In the genomic region with DNA sequence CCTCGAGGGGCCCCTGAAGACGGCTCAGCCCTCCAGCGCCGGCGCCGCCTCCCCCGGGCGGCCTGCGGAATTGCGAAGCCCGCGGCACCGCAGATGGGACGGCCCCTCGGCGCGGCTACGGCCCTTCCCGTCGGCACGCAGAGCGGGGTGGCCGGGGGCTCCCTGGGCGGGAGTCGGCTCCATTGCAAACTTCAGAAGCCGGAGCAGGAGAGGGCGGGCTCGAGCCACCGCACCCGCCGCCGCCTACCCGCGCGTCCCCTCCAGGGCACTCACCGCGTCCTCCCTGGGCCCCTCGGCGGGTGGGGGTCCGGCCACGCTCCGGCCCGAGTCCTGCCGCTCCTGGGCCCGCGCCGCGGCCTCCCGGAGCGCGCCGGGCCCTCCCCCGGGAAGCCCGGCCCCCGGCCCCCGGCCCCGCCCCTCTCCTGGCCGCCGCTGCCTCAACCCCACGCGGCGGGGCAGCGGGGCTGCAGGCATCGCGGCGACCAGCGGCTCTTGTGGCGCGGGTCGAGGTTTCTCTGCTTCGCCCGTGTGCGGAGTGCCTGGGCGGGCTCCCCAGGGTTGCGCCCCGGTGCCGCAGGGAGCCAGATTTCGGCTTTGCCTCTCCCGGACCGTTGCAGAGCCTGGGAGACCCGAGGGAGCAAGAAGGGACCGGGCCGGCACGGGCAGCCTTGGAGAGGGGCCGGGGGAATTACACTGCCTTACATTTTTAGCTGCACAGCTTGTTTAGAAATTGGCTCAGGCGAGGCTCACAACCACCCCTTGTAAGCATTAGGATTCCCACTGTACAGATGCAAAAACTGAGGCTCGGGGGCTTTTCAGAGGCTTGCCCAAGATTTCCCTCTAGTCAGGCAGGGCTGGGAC, we compare ENCODE assay signal across 1 cellular context.
TF ChIP-seq lines count a peak whose summit lies in the region.

A gene (minus strand): TSS at position 359 of the 861 bp plus-strand sequence. CDS start 3,707 bp downstream, outside the sequence.

TF ChIP-seq in A549, 52 proteins besides CTCF, POLR2A, EP300 and RAD21 (continued from another document):
- TF ChIP-seq RARB (CRISPR knock-in tag; IDR thresholded peaks at IDR 0.05) (0 out of 2 replicates have a peak, but pooled peaks have one; percentile 32), MAFK (IDR thresholded peaks at IDR 0.05; ENCODE audit: partially characterized antibody) (no peak), ESRRA (IDR thresholded peaks at IDR 0.05; ENCODE audit: borderline replicate concordance, low read length) (no peak), RFX5 (IDR thresholded peaks at IDR 0.05) (no peak), SMC3 (IDR thresholded peaks at IDR 0.05) (peak; percentile 8; the same call in 1 of the 3 replicates), JUNB (IDR thresholded peaks at IDR 0.05) (no peak), CBX2 (IDR thresholded peaks at IDR 0.05; ENCODE audit: borderline replicate concordance, low read depth) (no peak), CEBPB (IDR thresholded peaks at IDR 0.05) (no peak), RNF2 (IDR thresholded peaks at IDR 0.05; ENCODE audit: borderline replicate concordance, low read depth) (no peak), EHF (CRISPR knock-in tag; IDR thresholded peaks at IDR 0.05) (no peak), EHMT2 (IDR thresholded peaks at IDR 0.05; ENCODE audit: low read depth) (no peak), PHF8 (IDR thresholded peaks at IDR 0.05; ENCODE audit: borderline replicate concordance, low read depth) (peak; percentile 32; the same call in 1 of the 2 replicates), KDM5A (IDR thresholded peaks at IDR 0.05) (no peak), ZSCAN20 (CRISPR knock-in tag; IDR thresholded peaks at IDR 0.05) (no peak), GATA3 (IDR thresholded peaks at IDR 0.05; ENCODE audit: borderline replicate concordance) (no peak; the same call in 1 of the 2 replicates), MAZ (IDR thresholded peaks at IDR 0.05; ENCODE audit: borderline replicate concordance, low read depth, low read length) (no peak), CHD4 (IDR thresholded peaks at IDR 0.05; ENCODE audit: borderline replicate concordance) (no peak; the same call in 1 of the 2 replicates), TP53 (CRISPR knock-in tag; IDR thresholded peaks at IDR 0.05) (no peak), ZC3H11A (IDR thresholded peaks at IDR 0.05) (no peak), CBX8 (IDR thresholded peaks at IDR 0.05) (no peak), NFE2L2 (conservative IDR thresholded peaks at IDR 0.05; ENCODE audit: low read length) (no peak), HOXA7 (CRISPR knock-in tag; IDR thresholded peaks at IDR 0.05) (no peak), BHLHE40 (IDR thresholded peaks at IDR 0.05; ENCODE audit: low read depth, low read length) (no peak), ZNF302 (CRISPR knock-in tag; IDR thresholded peaks at IDR 0.05) (no peak), JUN (IDR thresholded peaks at IDR 0.05) (peak in 1 of 2 experiments; percentile 66; a peak in 2 of 5 replicates), ZFP36 (IDR thresholded peaks at IDR 0.05; ENCODE audit: borderline replicate concordance, partially characterized antibody) (no peak), NPAS2 (CRISPR knock-in tag; IDR thresholded peaks at IDR 0.05; ENCODE audit: borderline replicate concordance) (no peak), HOXB13 (CRISPR knock-in tag; IDR thresholded peaks at IDR 0.05; ENCODE audit: low read depth) (no peak), SREBF2 (IDR thresholded peaks at IDR 0.05) (no peak), KDM1A (IDR thresholded peaks at IDR 0.05; ENCODE audit: low read depth) (peak; percentile 91), RCOR1 (IDR thresholded peaks at IDR 0.05; ENCODE audit: low read depth, low read length) (no peak), FOSB (CRISPR knock-in tag; IDR thresholded peaks at IDR 0.05) (no peak), HOXB5 (CRISPR knock-in tag; IDR thresholded peaks at IDR 0.05) (no peak), CHD2 (IDR thresholded peaks at IDR 0.05; ENCODE audit: low read length, partially characterized antibody) (no peak), HDAC2 (IDR thresholded peaks at IDR 0.05) (peak; percentile 80; the same call in 1 of the 2 replicates), HEYL (CRISPR knock-in tag; IDR thresholded peaks at IDR 0.05) (no peak)
- TF ChIP-seq, protein P1, sequence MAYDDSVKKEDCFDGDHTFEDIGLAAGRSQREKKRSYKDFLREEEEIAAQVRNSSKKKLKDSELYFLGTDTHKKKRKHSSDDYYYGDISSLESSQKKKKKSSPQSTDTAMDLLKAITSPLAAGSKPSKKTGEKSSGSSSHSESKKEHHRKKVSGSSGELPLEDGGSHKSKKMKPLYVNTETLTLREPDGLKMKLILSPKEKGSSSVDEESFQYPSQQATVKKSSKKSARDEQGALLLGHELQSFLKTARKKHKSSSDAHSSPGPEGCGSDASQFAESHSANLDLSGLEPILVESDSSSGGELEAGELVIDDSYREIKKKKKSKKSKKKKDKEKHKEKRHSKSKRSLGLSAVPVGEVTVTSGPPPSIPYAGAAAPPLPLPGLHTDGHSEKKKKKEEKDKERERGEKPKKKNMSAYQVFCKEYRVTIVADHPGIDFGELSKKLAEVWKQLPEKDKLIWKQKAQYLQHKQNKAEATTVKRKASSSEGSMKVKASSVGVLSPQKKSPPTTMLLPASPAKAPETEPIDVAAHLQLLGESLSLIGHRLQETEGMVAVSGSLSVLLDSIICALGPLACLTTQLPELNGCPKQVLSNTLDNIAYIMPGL (CRISPR knock-in tag; IDR thresholded peaks at IDR 0.05; ENCODE audit: borderline replicate concordance) = no peak
- TF ChIP-seq, protein P2, sequence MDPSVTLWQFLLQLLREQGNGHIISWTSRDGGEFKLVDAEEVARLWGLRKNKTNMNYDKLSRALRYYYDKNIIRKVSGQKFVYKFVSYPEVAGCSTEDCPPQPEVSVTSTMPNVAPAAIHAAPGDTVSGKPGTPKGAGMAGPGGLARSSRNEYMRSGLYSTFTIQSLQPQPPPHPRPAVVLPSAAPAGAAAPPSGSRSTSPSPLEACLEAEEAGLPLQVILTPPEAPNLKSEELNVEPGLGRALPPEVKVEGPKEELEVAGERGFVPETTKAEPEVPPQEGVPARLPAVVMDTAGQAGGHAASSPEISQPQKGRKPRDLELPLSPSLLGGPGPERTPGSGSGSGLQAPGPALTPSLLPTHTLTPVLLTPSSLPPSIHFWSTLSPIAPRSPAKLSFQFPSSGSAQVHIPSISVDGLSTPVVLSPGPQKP (IDR thresholded peaks at IDR 0.05; ENCODE audit: low read depth, low read length) = no peak
- TF ChIP-seq, protein P3, sequence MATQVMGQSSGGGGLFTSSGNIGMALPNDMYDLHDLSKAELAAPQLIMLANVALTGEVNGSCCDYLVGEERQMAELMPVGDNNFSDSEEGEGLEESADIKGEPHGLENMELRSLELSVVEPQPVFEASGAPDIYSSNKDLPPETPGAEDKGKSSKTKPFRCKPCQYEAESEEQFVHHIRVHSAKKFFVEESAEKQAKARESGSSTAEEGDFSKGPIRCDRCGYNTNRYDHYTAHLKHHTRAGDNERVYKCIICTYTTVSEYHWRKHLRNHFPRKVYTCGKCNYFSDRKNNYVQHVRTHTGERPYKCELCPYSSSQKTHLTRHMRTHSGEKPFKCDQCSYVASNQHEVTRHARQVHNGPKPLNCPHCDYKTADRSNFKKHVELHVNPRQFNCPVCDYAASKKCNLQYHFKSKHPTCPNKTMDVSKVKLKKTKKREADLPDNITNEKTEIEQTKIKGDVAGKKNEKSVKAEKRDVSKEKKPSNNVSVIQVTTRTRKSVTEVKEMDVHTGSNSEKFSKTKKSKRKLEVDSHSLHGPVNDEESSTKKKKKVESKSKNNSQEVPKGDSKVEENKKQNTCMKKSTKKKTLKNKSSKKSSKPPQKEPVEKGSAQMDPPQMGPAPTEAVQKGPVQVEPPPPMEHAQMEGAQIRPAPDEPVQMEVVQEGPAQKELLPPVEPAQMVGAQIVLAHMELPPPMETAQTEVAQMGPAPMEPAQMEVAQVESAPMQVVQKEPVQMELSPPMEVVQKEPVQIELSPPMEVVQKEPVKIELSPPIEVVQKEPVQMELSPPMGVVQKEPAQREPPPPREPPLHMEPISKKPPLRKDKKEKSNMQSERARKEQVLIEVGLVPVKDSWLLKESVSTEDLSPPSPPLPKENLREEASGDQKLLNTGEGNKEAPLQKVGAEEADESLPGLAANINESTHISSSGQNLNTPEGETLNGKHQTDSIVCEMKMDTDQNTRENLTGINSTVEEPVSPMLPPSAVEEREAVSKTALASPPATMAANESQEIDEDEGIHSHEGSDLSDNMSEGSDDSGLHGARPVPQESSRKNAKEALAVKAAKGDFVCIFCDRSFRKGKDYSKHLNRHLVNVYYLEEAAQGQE (IDR thresholded peaks at IDR 0.05) = no peak
- TF ChIP-seq, protein P4, sequence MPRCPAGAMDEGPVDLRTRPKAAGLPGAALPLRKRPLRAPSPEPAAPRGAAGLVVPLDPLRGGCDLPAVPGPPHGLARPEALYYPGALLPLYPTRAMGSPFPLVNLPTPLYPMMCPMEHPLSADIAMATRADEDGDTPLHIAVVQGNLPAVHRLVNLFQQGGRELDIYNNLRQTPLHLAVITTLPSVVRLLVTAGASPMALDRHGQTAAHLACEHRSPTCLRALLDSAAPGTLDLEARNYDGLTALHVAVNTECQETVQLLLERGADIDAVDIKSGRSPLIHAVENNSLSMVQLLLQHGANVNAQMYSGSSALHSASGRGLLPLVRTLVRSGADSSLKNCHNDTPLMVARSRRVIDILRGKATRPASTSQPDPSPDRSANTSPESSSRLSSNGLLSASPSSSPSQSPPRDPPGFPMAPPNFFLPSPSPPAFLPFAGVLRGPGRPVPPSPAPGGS (IDR thresholded peaks at IDR 0.05) = peak; percentile 70; the same call in 2 of the 3 replicates
- TF ChIP-seq, protein P5, sequence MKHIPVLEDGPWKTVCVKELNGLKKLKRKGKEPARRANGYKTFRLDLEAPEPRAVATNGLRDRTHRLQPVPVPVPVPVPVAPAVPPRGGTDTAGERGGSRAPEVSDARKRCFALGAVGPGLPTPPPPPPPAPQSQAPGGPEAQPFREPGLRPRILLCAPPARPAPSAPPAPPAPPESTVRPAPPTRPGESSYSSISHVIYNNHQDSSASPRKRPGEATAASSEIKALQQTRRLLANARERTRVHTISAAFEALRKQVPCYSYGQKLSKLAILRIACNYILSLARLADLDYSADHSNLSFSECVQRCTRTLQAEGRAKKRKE (CRISPR knock-in tag; IDR thresholded peaks at IDR 0.05; ENCODE audit: low read depth) = no peak
- TF ChIP-seq, protein P6, sequence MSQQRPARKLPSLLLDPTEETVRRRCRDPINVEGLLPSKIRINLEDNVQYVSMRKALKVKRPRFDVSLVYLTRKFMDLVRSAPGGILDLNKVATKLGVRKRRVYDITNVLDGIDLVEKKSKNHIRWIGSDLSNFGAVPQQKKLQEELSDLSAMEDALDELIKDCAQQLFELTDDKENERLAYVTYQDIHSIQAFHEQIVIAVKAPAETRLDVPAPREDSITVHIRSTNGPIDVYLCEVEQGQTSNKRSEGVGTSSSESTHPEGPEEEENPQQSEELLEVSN (IDR thresholded peaks at IDR 0.05; ENCODE audit: borderline replicate concordance, low read depth) = peak; percentile 18; the same call in 1 of the 2 replicates
- TF ChIP-seq, protein P7, sequence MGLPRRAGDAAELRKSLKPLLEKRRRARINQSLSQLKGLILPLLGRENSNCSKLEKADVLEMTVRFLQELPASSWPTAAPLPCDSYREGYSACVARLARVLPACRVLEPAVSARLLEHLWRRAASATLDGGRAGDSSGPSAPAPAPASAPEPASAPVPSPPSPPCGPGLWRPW (IDR thresholded peaks at IDR 0.05) = no peak
